In the genomic region with DNA sequence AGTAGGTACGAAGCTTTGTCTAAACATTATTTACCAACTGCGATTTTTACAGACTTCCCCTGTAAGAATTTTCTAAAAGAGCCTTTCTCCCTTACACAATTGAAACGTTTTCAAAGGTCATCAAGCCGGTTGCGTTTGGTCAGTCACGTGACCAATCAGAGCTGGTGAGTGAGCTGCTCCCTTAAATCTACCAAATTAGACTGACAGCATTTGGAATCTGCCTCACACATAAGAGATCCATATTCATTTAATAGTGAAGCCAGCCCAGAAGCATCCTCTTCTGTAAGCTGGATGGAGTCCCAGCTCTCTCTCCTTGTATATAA, we compare ENCODE assay signal across 21 cellular contexts.
DNase-seq lines count a peak whose midpoint lies in the region; ATAC-seq and TF ChIP-seq lines count a peak whose summit lies in the region.
"Had no signal": no experiment of that assay in that cellular context is flagged by ENCODE, and none has a peak within 500 bp of the region (broad histone marks: within the 10 kb centered on the region; RNA-seq: fewer than 3 reads in every experiment).

No MANE protein-coding gene starts in this region.

- H3K4me1 ChIP-seq in GM23248 (ENCODE audit: insufficient read depth), result peaks cover 30% of the 10 kb centered on the region
- H3K4me1 ChIP-seq in smooth muscle cell (ENCODE audit: low read depth), result peaks cover 6% of the 10 kb centered on the region
- H3K4me1 ChIP-seq: colonic mucosa, parathyroid adenoma had no signal

- peaks cover 14% of the 10 kb centered on the region for H3K36me3 ChIP-seq in GM23248 (ENCODE audit: low read depth)
- H3K36me3 ChIP-seq in smooth muscle cell (ENCODE audit: low read depth), result no peaks in the 10 kb centered on the region
- H3K36me3 ChIP-seq: colonic mucosa had no signal

- H3F3A ChIP-seq in GM23248 (ENCODE audit: insufficient read depth) (peaks cover 53% of the 10 kb centered on the region), smooth muscle cell (ENCODE audit: low read depth) (peaks cover 19% of the 10 kb centered on the region)

- 3 to 4% methylated on average over 6 of the region's 6 CpGs for WGBS in GM23248 (ENCODE audit: low coverage in 1 of 2, low lambda C conversion rate in 2 of 2, missing lambda C conversion rate in 2 of 2), 2 experiments
- WGBS in smooth muscle cell (ENCODE audit: low lambda C conversion rate), result 54% methylated on average over 6 of the region's 6 CpGs

- no peak for ATAC-seq in T-helper 17 cell
- ATAC-seq in left colon, result peak; percentile 6
- ATAC-seq: Right ventricle myocardium inferior had no signal

- no peaks in the 10 kb centered on the region for H3K27me3 ChIP-seq in GM23248 (replicated peaks; ENCODE audit: insufficient read depth)
- no peaks in the 10 kb centered on the region for H3K27me3 ChIP-seq in smooth muscle cell (ENCODE audit: low read depth)
- H3K27me3 ChIP-seq: colonic mucosa had no signal

- H3K4me3 ChIP-seq in GM23248 (no peak overlapping the region), smooth muscle cell (no peak overlapping the region)
- H3K4me3 ChIP-seq: colonic mucosa had no signal

- H2AFZ ChIP-seq in GM23248 (no peak overlapping the region), smooth muscle cell (ENCODE audit: low read depth) (no peak overlapping the region)
- H2AFZ ChIP-seq: parathyroid adenoma had no signal

- intact Hi-C loops in left colon (cut with DNase I, micrococcal nuclease), result no loop called here

- H3K4me2 ChIP-seq in GM23248 (ENCODE audit: unreplicated experiment) (peak overlapping the region; percentile 10), smooth muscle cell (no peak overlapping the region)

- peaks cover 6% of the 10 kb centered on the region for H3K27me3 Mint-ChIP-seq in T-helper 17 cell
- H3K27me3 Mint-ChIP-seq: B cell, T-cell had no signal

- H3K27ac Mint-ChIP-seq in T-helper 17 cell, result peak overlapping the region; percentile 70
- H3K27ac Mint-ChIP-seq: B cell had no signal

- H3K9me3 ChIP-seq in GM23248 (ENCODE audit: low read depth) (no peaks in the 10 kb centered on the region), T-helper 17 cell (ENCODE audit: control insufficient read depth, low read length, poor library complexity, severe bottlenecking) (no peaks in the 10 kb centered on the region), smooth muscle cell (replicated peaks; ENCODE audit: low read depth) (no peaks in the 10 kb centered on the region)
- H3K9me3 ChIP-seq: colonic mucosa had no signal

- in situ Hi-C loops in GM23248 (cut with MboI), result no loop called here

- no peak overlapping the region for H3K4me3 Mint-ChIP-seq in T-helper 17 cell
- H3K4me3 Mint-ChIP-seq: B cell, T-cell had no signal

- H3K79me2 ChIP-seq in GM23248 (ENCODE audit: insufficient read depth) (no peaks in the 10 kb centered on the region), smooth muscle cell (ENCODE audit: low read depth) (no peaks in the 10 kb centered on the region)
- H3K79me2 ChIP-seq: parathyroid adenoma had no signal

- peaks cover 14% of the 10 kb centered on the region for H3K4me1 Mint-ChIP-seq in T-helper 17 cell

- H4K20me1 ChIP-seq in GM23248 (ENCODE audit: insufficient read depth), result no peaks in the 10 kb centered on the region
- no peaks in the 10 kb centered on the region for H4K20me1 ChIP-seq in smooth muscle cell (ENCODE audit: low read depth)

- TF ChIP-seq CTCF in smooth muscle cell (IDR thresholded peaks at IDR 0.05; ENCODE audit: borderline replicate concordance, insufficient read depth, poor library complexity, severe bottlenecking), result no peak

- peak overlapping the region; percentile 46; the same call in 1 of the 2 replicates for H3K27ac ChIP-seq in GM23248
- no peak overlapping the region for H3K27ac ChIP-seq in smooth muscle cell (ENCODE audit: low read depth)
- H3K27ac ChIP-seq: colonic mucosa, epithelial cell of prostate, parathyroid adenoma, VCaP had no signal

- H3K9me2 ChIP-seq in GM23248 (ENCODE audit: insufficient read depth), result no peaks in the 10 kb centered on the region

- peaks cover 2% of the 10 kb centered on the region for H3K36me3 Mint-ChIP-seq in T-helper 17 cell (ENCODE audit: low read depth)

- H3K9ac ChIP-seq in GM23248 (no peak overlapping the region), smooth muscle cell (ENCODE audit: low read depth) (no peak overlapping the region)
- H3K9ac ChIP-seq: parathyroid adenoma had no signal

- DNase-seq in GM23248 (no peak), T-helper 17 cell (no peak), left colon (no peak), retina (peak; percentile 52), smooth muscle cell (lab: John Stamatoyannopoulos, UW; ENCODE audit: unreplicated experiment) (no peak), NCI-H446 (lab: John Stamatoyannopoulos, UW) (no peak), kidney glomerular epithelial cell (lab: John Stamatoyannopoulos, UW) (no peak)
- DNase-seq: activated CD4-positive, alpha-beta T cell treated with anti-CD3 and anti-CD28 coated beads, Interleukin-2, amount 50 U/mL, for 48 hours; activated naive CD4-positive, alpha-beta T cell treated with anti-CD3 and anti-CD28 coated beads, Interleukin-2, amount 50 U/mL, for 16 hours; activated T-cell treated with anti-CD3 and anti-CD28 coated beads, Interleukin-2, amount 50 U/mL, for 1 hour; colonic mucosa; DMS 273 treated with DMSO at 0.1 percent for 48 hours; GDM1; NCI-H510A; stimulated activated CD4-positive, alpha-beta T cell treated with anti-CD3 and anti-CD28 coated beads, Interleukin-4, amount 100 ng/mL, for 4 hours; T-cell had no signal
